In genomic region chr1:224340711-224341384, GRCh38 we compare ENCODE assay signal across 8 cellular contexts. TPM values are rescaled to one million over a fixed set of nuclear protein-coding genes. Genes with fewer than 3 reads are reported as not detected.
DNase-seq lines count a peak whose midpoint lies in the region; ATAC-seq and TF ChIP-seq lines count a peak whose summit lies in the region.

No MANE protein-coding gene starts in this region.

- ATAC-seq in GM18909 (IDR thresholded peaks at IDR 0.05; ENCODE audit: poor library complexity, unreplicated experiment) (peak; percentile 86), HG03342 (IDR thresholded peaks at IDR 0.05; ENCODE audit: unreplicated experiment) (peak; percentile 67), HG02885 (IDR thresholded peaks at IDR 0.05; ENCODE audit: poor library complexity, unreplicated experiment) (no peak)
- ATAC-seq in activated CD8-positive, alpha-beta memory T cell treated with anti-CD3 and anti-CD28 coated beads, Interleukin-2, amount 10 ng/mL, durations not matched to agents 7 days and 5 days: peak; percentile 96

- no peak overlapping the region for H3K27ac ChIP-seq in ovary

- TF ChIP-seq EP300 in ovary (IDR thresholded peaks at IDR 0.05): no peak

- peaks cover 18% of the 10 kb centered on the region for H3K36me3 Mint-ChIP-seq in activated CD8-positive, alpha-beta memory T cell treated with anti-CD3 and anti-CD28 coated beads, Interleukin-2, amount 10 ng/mL, durations not matched to agents 7 days and 5 days

- no peak overlapping the region for H3K27ac Mint-ChIP-seq in activated CD8-positive, alpha-beta memory T cell treated with anti-CD3 and anti-CD28 coated beads, Interleukin-2, amount 10 ng/mL, durations not matched to agents 7 days and 5 days

- H3K9me3 ChIP-seq in ovary: peaks cover 0 to 5% of the 10 kb centered on the region in 2 donors

- H3K27me3 Mint-ChIP-seq in activated CD8-positive, alpha-beta memory T cell treated with anti-CD3 and anti-CD28 coated beads, Interleukin-2, amount 10 ng/mL, durations not matched to agents 7 days and 5 days: no peaks in the 10 kb centered on the region

- peaks cover 10% of the 10 kb centered on the region for H3K9me3 Mint-ChIP-seq in activated CD8-positive, alpha-beta memory T cell treated with anti-CD3 and anti-CD28 coated beads, Interleukin-2, amount 10 ng/mL, durations not matched to agents 7 days and 5 days (ENCODE audit: low read depth)

- H3K36me3 ChIP-seq in ovary: no peaks in the 10 kb centered on the region

- TF ChIP-seq CTCF in fibroblast of mammary gland (conservative IDR thresholded peaks at IDR 0.05; ENCODE audit: control insufficient read depth, insufficient read depth, low read depth, low read length) (no peak), ovary (IDR thresholded peaks at IDR 0.05) (no peak)

- TF ChIP-seq POLR2A in ovary (IDR thresholded peaks at IDR 0.05): no peak

- H3K4me1 Mint-ChIP-seq in activated CD8-positive, alpha-beta memory T cell treated with anti-CD3 and anti-CD28 coated beads, Interleukin-2, amount 10 ng/mL, durations not matched to agents 7 days and 5 days: peaks cover 4% of the 10 kb centered on the region

- peak overlapping the region; percentile 74 for H3K4me3 Mint-ChIP-seq in activated CD8-positive, alpha-beta memory T cell treated with anti-CD3 and anti-CD28 coated beads, Interleukin-2, amount 10 ng/mL, durations not matched to agents 7 days and 5 days

- H3K27me3 ChIP-seq in ovary: no peaks in the 10 kb centered on the region

- CTCF ChIA-PET in activated CD8-positive, alpha-beta memory T cell treated with anti-CD3 and anti-CD28 coated beads, Interleukin-2, amount 10 ng/mL, durations not matched to agents 7 days and 5 days (lab: Charles Lee): no interaction called here

- peak; percentile 70 for DNase-seq in activated CD8-positive, alpha-beta memory T cell treated with anti-CD3 and anti-CD28 coated beads, Interleukin-2, amount 10 ng/mL, durations not matched to agents 7 days and 5 days
- DNase-seq in fibroblast of mammary gland (ENCODE audit: low read depth) (no peak), ovary (no peak), NCI-H2081 treated with DMSO at 0.1 percent for 48 hours (lab: John Stamatoyannopoulos, UW) (no peak), ACHN (no peak)

- H3K4me1 ChIP-seq in ovary (ENCODE audit: insufficient read depth): no peaks in the 10 kb centered on the region

- H3K4me3 ChIP-seq in fibroblast of mammary gland (ENCODE audit: control insufficient read depth, low read depth, low read length): peak overlapping the region; percentile 45
- H3K4me3 ChIP-seq in ovary: peak overlapping the region; percentile 22

- WGBS in ovary, 3 donors: 5 to 6% (median 6%) methylated on average over 31 of the region's 31 CpGs

- intact Hi-C loops in ovary (cut with DNase I): no loop called here

- in situ Hi-C loops in ACHN (cut with HindIII; ENCODE audit: low pct_ligation_motif_present, low pct_unique_long_range_greater_than_20kb, low sequenced_read_pairs): no loop called here

RNA-seq across cellular contexts. Expression of gene NVL, which starts 10.9 kb away (rescaled TPM):
- total RNA-seq in activated CD8-positive, alpha-beta memory T cell treated with anti-CD3 and anti-CD28 coated beads, Interleukin-2, amount 10 ng/mL, durations not matched to agents 7 days and 5 days: 10 to 100 TPM; 47.7 to 53.6 TPM
- 10 to 100 TPM; 19.0 to 31.9 (median 23.4) TPM for total RNA-seq in ovary
- 10 to 100 TPM; 15.4 to 26.2 TPM for polyA plus RNA-seq in ovary

RNA-seq across cellular contexts. Expression of gene CNIH4, which starts 15.8 kb away (rescaled TPM):
- total RNA-seq in activated CD8-positive, alpha-beta memory T cell treated with anti-CD3 and anti-CD28 coated beads, Interleukin-2, amount 10 ng/mL, durations not matched to agents 7 days and 5 days: 10 to 100 TPM; 45.5 to 46.2 TPM
- total RNA-seq in ovary: 10 to 100 TPM; 24.6 to 51.8 (median 36.0) TPM
- 10 to 100 TPM; 37.5 to 51.7 TPM for polyA plus RNA-seq in ovary
